21 cellular contexts compared by ENCODE assay signal in the genomic region with DNA sequence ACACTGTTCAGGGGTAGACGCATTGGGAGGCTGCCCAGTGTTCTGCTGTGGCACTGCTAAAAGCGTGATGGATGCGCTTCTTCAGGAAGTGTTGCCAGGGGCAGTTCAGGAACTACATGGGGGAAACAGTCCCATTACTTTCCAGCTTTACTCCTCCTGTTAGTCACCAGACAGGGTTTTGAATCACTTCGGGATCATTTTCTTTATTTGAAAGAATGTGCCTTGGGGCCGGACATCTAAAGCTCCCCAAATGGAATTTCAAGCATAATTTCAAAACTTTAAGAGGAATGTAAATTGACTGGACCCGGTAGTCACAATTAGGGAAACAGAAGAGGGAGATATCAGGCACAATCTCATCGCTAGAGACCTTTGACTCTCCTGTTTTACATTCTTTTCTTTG. TPM values are rescaled to one million over a fixed set of nuclear protein-coding genes. Genes with fewer than 3 reads are reported as not detected.
DNase-seq lines count a peak whose midpoint lies in the region; ATAC-seq, FAIRE-seq and TF ChIP-seq lines count a peak whose summit lies in the region.
"Had no signal": no experiment of that assay in that cellular context is flagged by ENCODE, and none has a peak within 500 bp of the region (broad histone marks: within the 10 kb centered on the region; RNA-seq: fewer than 3 reads in every experiment).

No MANE protein-coding gene starts in this region.

- peak overlapping the region; percentile 85 for H4K91ac ChIP-seq in IMR-90 (ENCODE audit: insufficient read depth, low read depth, low read length)

- H3K27me3 ChIP-seq in BJ (ENCODE audit: control insufficient read depth, insufficient read depth, low read length) (no peaks in the 10 kb centered on the region), IMR-90 (ENCODE audit: control insufficient read depth, insufficient read depth, low read length) (no peaks in the 10 kb centered on the region), bronchial epithelial cell (ENCODE audit: control insufficient read depth, insufficient read depth, low read length) (no peaks in the 10 kb centered on the region)

- H2AFZ ChIP-seq in IMR-90 (replicated peaks; ENCODE audit: low read length, poor library complexity), result peak overlapping the region; percentile 77

- peak overlapping the region; percentile 57 for H3K23ac ChIP-seq in IMR-90 (ENCODE audit: low read depth, low read length)

- H3K36me3 ChIP-seq in BJ (ENCODE audit: control insufficient read depth, insufficient read depth, low read length) (no peaks in the 10 kb centered on the region), IMR-90 (ENCODE audit: control insufficient read depth, insufficient read depth, low read length) (no peaks in the 10 kb centered on the region), bronchial epithelial cell (ENCODE audit: control insufficient read depth, insufficient read depth, low read length) (no peaks in the 10 kb centered on the region), mesodermal cell (ENCODE audit: control insufficient read depth, insufficient read depth, low read length) (no peaks in the 10 kb centered on the region)
- H3K36me3 ChIP-seq: tibial artery had no signal

- peak overlapping the region; percentile 63 for H3K56ac ChIP-seq in IMR-90 (ENCODE audit: extremely low read depth, insufficient read depth, low read length)

- WGBS in IMR-90 (ENCODE audit: extremely low coverage in 2 of 2, insufficient read length in 1 of 2), 2 experiments, result no CpG with 5 or more reads among the region's 7 CpGs
- 72 to 75% methylated on average over 2 to 4 of the region's 7 CpGs for WGBS in mesodermal cell (ENCODE audit: insufficient coverage in 2 of 2), 2 experiments

- H2AK5ac ChIP-seq in IMR-90 (ENCODE audit: low read depth, low read length), result peak overlapping the region; percentile 84

- H3K4me1 ChIP-seq in IMR-90 (ENCODE audit: control insufficient read depth, insufficient read depth, low read length) (peaks cover 5% of the 10 kb centered on the region), mesodermal cell (ENCODE audit: control insufficient read depth, insufficient read depth, low read length, poor library complexity, severe bottlenecking) (peaks cover 8% of the 10 kb centered on the region)
- H3K4me1 ChIP-seq: tibial artery had no signal

- H3K4me2 ChIP-seq in IMR-90 (ENCODE audit: low read depth, low read length), result peak overlapping the region; percentile 70

- peaks cover 11% of the 10 kb centered on the region; the same call in 1 of the 2 replicates for H3K9me1 ChIP-seq in IMR-90 (ENCODE audit: insufficient read depth, low read length)

- no TSS peak for BruUV-seq in IMR-90 (replicated peaks; lab: Mats Ljungman, UMichigan)

- POLR2A ChIA-PET in BJ (lab: Charles Lee) (interaction anchor here (0.6 to 1.0 kb wide), 5 partner anchors 11 to 369 kb away, joined by 3 read pairs; a partner anchor contains a TSS), IMR-90 (lab: Charles Lee; ENCODE audit: unreplicated experiment) (interaction anchor here (1.0 kb wide), 1 partner anchor 11 kb away, joined by 5 read pairs; no protein-coding TSS in a partner anchor)

- H3K9me3 ChIP-seq in IMR-90 (ENCODE audit: control insufficient read depth, insufficient read depth, low read length), result no peaks in the 10 kb centered on the region
- H3K9me3 ChIP-seq in mesodermal cell (ENCODE audit: control insufficient read depth, low read length), result peaks cover 4% of the 10 kb centered on the region
- H3K9me3 ChIP-seq: tibial artery had no signal

- H3K4me3 ChIP-seq in BJ (ENCODE audit: low read depth, low read length), result no peak overlapping the region
- H3K4me3 ChIP-seq in IMR-90 (ENCODE audit: insufficient read depth, low read depth, low read length), result no peak overlapping the region
- no peak overlapping the region for H3K4me3 ChIP-seq in bronchial epithelial cell (ENCODE audit: low read depth, low read length)
- H3K4me3 ChIP-seq in mesodermal cell (ENCODE audit: extremely low read depth, insufficient read depth, low read length, poor library complexity, severe bottlenecking), result no peak overlapping the region
- H3K4me3 ChIP-seq: tibial artery had no signal

- H2AK9ac ChIP-seq in IMR-90 (replicated peaks; ENCODE audit: low read depth, low read length, poor library complexity), result no peak overlapping the region

- peak overlapping the region; percentile 69 for H3K27ac ChIP-seq in IMR-90 (ENCODE audit: insufficient read depth, low read length)
- peak overlapping the region; percentile 70 for H3K27ac ChIP-seq in mesodermal cell (ENCODE audit: low read depth, low read length, severe bottlenecking)
- H3K27ac ChIP-seq: tibial artery had no signal

- ATAC-seq in IMR-90 (ENCODE audit: low read depth) (peak; percentile 80), GM19023 (IDR thresholded peaks at IDR 0.05; ENCODE audit: unreplicated experiment) (no peak), HG03520 (IDR thresholded peaks at IDR 0.05; ENCODE audit: unreplicated experiment) (no peak)
- ATAC-seq: left cardiac atrium had no signal

- TF ChIP-seq CTCF in BJ (IDR thresholded peaks at IDR 0.05; ENCODE audit: insufficient read depth, low read depth, low read length), result no peak
- no peak for TF ChIP-seq CTCF in IMR-90 (conservative IDR thresholded peaks at IDR 0.05; ENCODE audit: low read depth, low read length)
- TF ChIP-seq CTCF in bronchial epithelial cell (IDR thresholded peaks at IDR 0.05; ENCODE audit: insufficient read depth, low read length, severe bottlenecking), result no peak

- peak overlapping the region; percentile 80 for H3K4ac ChIP-seq in IMR-90 (ENCODE audit: low read depth, low read length)

- peak overlapping the region; percentile 97 for H3K18ac ChIP-seq in IMR-90 (ENCODE audit: low read depth, low read length)

- FAIRE-seq in bronchial epithelial cell (lab: Jason Lieb, UNC), result no peak
- FAIRE-seq: GM19239 had no signal

- H3K14ac ChIP-seq in IMR-90 (replicated peaks; ENCODE audit: low read depth, low read length), result peak overlapping the region; percentile 83

- intact Hi-C loops in IMR-90 (cut with micrococcal nuclease), result no loop called here

- peak; percentile 76 for DNase-seq in BJ (ENCODE audit: low read depth)
- peak; percentile 60 for DNase-seq in IMR-90
- peak; percentile 31 for DNase-seq in bronchial epithelial cell (ENCODE audit: low read depth)
- DNase-seq in KBM-7, result no peak
- DNase-seq in GM19240 (ENCODE audit: insufficient read length, low spot score), result no peak
- DNase-seq: activated CD8-positive, alpha-beta memory T cell treated with anti-CD3 and anti-CD28 coated beads for 24 hours; C1 segment of cervical spinal cord; effector CD8-positive, alpha-beta T cell; Kasumi-1; left cardiac atrium; naive B cell; NCI-H2029 treated with DMSO at 0.1 percent for 48 hours; NCI-H82; tibial artery had no signal

- H3K79me1 ChIP-seq in IMR-90 (ENCODE audit: low read depth in 1 of 2, low read length in 2 of 2), result no peaks in the 10 kb centered on the region

- peak overlapping the region; percentile 93 for H2BK20ac ChIP-seq in IMR-90 (ENCODE audit: low read depth, low read length)

- no peak for TF ChIP-seq POLR2A in IMR-90 (IDR thresholded peaks at IDR 0.05; ENCODE audit: low read depth, low read length)

- H3K9ac ChIP-seq in IMR-90 (ENCODE audit: low read depth, low read length), result no peak overlapping the region

- H4K5ac ChIP-seq in IMR-90 (ENCODE audit: low read depth, low read length), result peak overlapping the region; percentile 94; the same call in 1 of the 2 replicates

- TF ChIP-seq RAD21 in IMR-90 (IDR thresholded peaks at IDR 0.05; ENCODE audit: low read length), result 0 out of 2 replicates have a peak, but pooled peaks have one; percentile 1

- in situ Hi-C loops in IMR-90 (cut with MboI; ENCODE audit: low sequenced_read_pairs) (no loop called here), KBM-7 (cut with MboI; ENCODE audit: low pct_unique_long_range_greater_than_20kb, low sequenced_read_pairs) (no loop called here)

- no peaks in the 10 kb centered on the region for H4K20me1 ChIP-seq in IMR-90 (ENCODE audit: insufficient read depth, low read length)

- dilution Hi-C loops in IMR-90 (cut with HindIII; ENCODE audit: low sequenced_read_pairs, unreplicated experiment), result no loop called here

- H4K8ac ChIP-seq in IMR-90 (ENCODE audit: low read depth in 2 of 2, low read length in 2 of 2), result peak overlapping the region; percentile 33 to 76; a peak in 3 of 4 replicates

- peak overlapping the region; percentile 55; the same call in 2 of the 3 replicates for H2BK15ac ChIP-seq in IMR-90 (ENCODE audit: low read depth, low read length)

- CTCF ChIA-PET in BJ (lab: Yijun Ruan, JAX), result interaction anchor here (0.6 to 1.8 kb wide), 8 partner anchors 9 to 500 kb away, joined by 3 to 6 read pairs (median 4); a partner anchor contains a TSS
- CTCF ChIA-PET in IMR-90 (lab: Yijun Ruan, JAX), result no interaction called here

- H2BK5ac ChIP-seq in IMR-90 (ENCODE audit: low read depth, low read length, poor library complexity, severe bottlenecking), result peak overlapping the region; percentile 82

- peak overlapping the region; percentile 88 for H2BK120ac ChIP-seq in IMR-90 (ENCODE audit: low read depth, low read length)

RNA-seq across cellular contexts. Expression of a gene that starts 1.3 kb away (rescaled TPM):
- polyA plus RNA-seq in BJ (2011; rRNA removed) (not detected in 2 replicates), IMR-90 (2012; rRNA removed) (not detected in 2 replicates)
- not detected in 2 replicates for polyA minus RNA-seq in BJ (2011; rRNA and poly(A)+ RNA removed)
- total RNA-seq in IMR-90 (2012; rRNA removed) (not detected in 2 replicates), bronchial epithelial cell (not detected in 2 replicates)
- polyA plus RNA-seq in IMR-90 (2012; cell fraction: cytosol; rRNA removed), result 0.32 TPM in 1 of 2 replicates, not detected in the other
- 0.16 and 0.38 TPM in 2 replicates for polyA plus RNA-seq in IMR-90 (2012; cell fraction: nucleus; rRNA removed; ENCODE audit: low replicate concordance)
- polyA plus RNA-seq in mesodermal cell (2013, experiment 1 of 2), result not detected
- not detected for polyA plus RNA-seq in mesodermal cell (2013, experiment 2 of 2)
- total RNA-seq: G401, left cardiac atrium, pulmonary artery endothelial cell, SK-MEL-5 had no signal

RNA-seq across cellular contexts. Expression of a gene that starts 6.6 kb away (rescaled TPM):
- polyA plus RNA-seq in BJ (2011; rRNA removed), result 0.16 TPM in 1 of 2 replicates, not detected in the other
- polyA minus RNA-seq in BJ (2011; rRNA and poly(A)+ RNA removed), result not detected in 2 replicates
- not detected in 2 replicates for total RNA-seq in IMR-90 (2012; rRNA removed)
- polyA plus RNA-seq in IMR-90 (2012; rRNA removed), result 0.17 TPM in 1 of 2 replicates, not detected in the other
- polyA plus RNA-seq in IMR-90 (2012; cell fraction: cytosol; rRNA removed), result not detected in 2 replicates
- 0.77 TPM in 1 of 2 replicates, not detected in the other for polyA plus RNA-seq in IMR-90 (2012; cell fraction: nucleus; rRNA removed; ENCODE audit: low replicate concordance)
- total RNA-seq in bronchial epithelial cell, result not detected in 2 replicates
- polyA plus RNA-seq in mesodermal cell (2013, experiment 1 of 2), result not detected
- not detected for polyA plus RNA-seq in mesodermal cell (2013, experiment 2 of 2)
- total RNA-seq: G401, left cardiac atrium, pulmonary artery endothelial cell, SK-MEL-5 had no signal

RNA-seq across cellular contexts. Expression of a gene that starts 7.2 kb away (rescaled TPM):
- polyA plus RNA-seq in BJ (2011; rRNA removed) (0.32 TPM in 1 of 2 replicates, not detected in the other), IMR-90 (2012; rRNA removed) (1.2 and 1.5 TPM in 2 replicates)
- 0.33 and 0.51 TPM in 2 replicates for polyA minus RNA-seq in BJ (2011; rRNA and poly(A)+ RNA removed)
- total RNA-seq in IMR-90 (2012; rRNA removed) (0.83 and 0.90 TPM in 2 replicates), bronchial epithelial cell (not detected in 2 replicates)
- polyA plus RNA-seq in IMR-90 (2012; cell fraction: cytosol; rRNA removed), result 2.6 and 2.9 TPM in 2 replicates
- 0.31 and 1.3 TPM in 2 replicates for polyA plus RNA-seq in IMR-90 (2012; cell fraction: nucleus; rRNA removed; ENCODE audit: low replicate concordance)
- polyA plus RNA-seq in mesodermal cell (2013, experiment 1 of 2), result not detected
- not detected for polyA plus RNA-seq in mesodermal cell (2013, experiment 2 of 2)
- total RNA-seq: G401, left cardiac atrium, pulmonary artery endothelial cell, SK-MEL-5 had no signal

RNA-seq across cellular contexts. Expression of a gene that starts 11.5 kb away (rescaled TPM):
- polyA plus RNA-seq in BJ (2011; rRNA removed) (1.3 and 1.4 TPM in 2 replicates), IMR-90 (2012; rRNA removed) (35.2 and 35.6 TPM in 2 replicates)
- polyA minus RNA-seq in BJ (2011; rRNA and poly(A)+ RNA removed), result 0.47 and 2.0 TPM in 2 replicates
- total RNA-seq in IMR-90 (2012; rRNA removed) (1.4 TPM in 2 replicates), bronchial epithelial cell (not detected in 2 replicates)
- polyA plus RNA-seq in IMR-90 (2012; cell fraction: cytosol; rRNA removed), result 39.0 and 43.5 TPM in 2 replicates
- 7.0 and 32.7 TPM in 2 replicates for polyA plus RNA-seq in IMR-90 (2012; cell fraction: nucleus; rRNA removed; ENCODE audit: low replicate concordance)
- not detected for polyA plus RNA-seq in mesodermal cell (2013, experiment 1 of 2)
- 0.40 TPM for polyA plus RNA-seq in mesodermal cell (2013, experiment 2 of 2)
- total RNA-seq: G401, left cardiac atrium, pulmonary artery endothelial cell, SK-MEL-5 had no signal

RNA-seq across cellular contexts. Expression of a gene that starts 13.8 kb away (rescaled TPM):
- polyA plus RNA-seq in BJ (2011; rRNA removed) (not detected in 2 replicates), IMR-90 (2012; rRNA removed) (not detected in 2 replicates)
- not detected in 2 replicates for polyA minus RNA-seq in BJ (2011; rRNA and poly(A)+ RNA removed)
- total RNA-seq in IMR-90 (2012; rRNA removed) (not detected in 2 replicates), bronchial epithelial cell (not detected in 2 replicates)
- polyA plus RNA-seq in IMR-90 (2012; cell fraction: cytosol; rRNA removed), result not detected in 2 replicates
- polyA plus RNA-seq in IMR-90 (2012; cell fraction: nucleus; rRNA removed; ENCODE audit: low replicate concordance), result not detected in 2 replicates
- not detected for polyA plus RNA-seq in mesodermal cell (2013, experiment 1 of 2)
- not detected for polyA plus RNA-seq in mesodermal cell (2013, experiment 2 of 2)
- total RNA-seq: G401, left cardiac atrium, pulmonary artery endothelial cell, SK-MEL-5 had no signal

Comparison
In these comparisons a context has a peak if more than half of its experiments do, and no peak if none do; other contexts are left out.
1. DNase-seq: peak in BJ (single experiment), IMR-90 (single experiment) and bronchial epithelial cell (single experiment); none in KBM-7 (single experiment) and GM19240 (single experiment).